In genomic region chr3:69200384-69201068, GRCh38 we compare ENCODE assay signal across 8 cellular contexts.
DNase-seq lines count a peak whose midpoint lies in the region; ATAC-seq and TF ChIP-seq lines count a peak whose summit lies in the region.

No MANE protein-coding gene starts in this region.

- no peaks in the 10 kb centered on the region for H3K27me3 Mint-ChIP-seq in CD4-positive, alpha-beta memory T cell
- peaks cover 4% of the 10 kb centered on the region for H3K27me3 Mint-ChIP-seq in activated naive CD8-positive, alpha-beta T cell treated with anti-CD3 and anti-CD28 coated beads, Interleukin-2, amount 50 U/mL, for 24 hours

- H3K4me3 Mint-ChIP-seq in CD4-positive, alpha-beta memory T cell, result peak overlapping the region; percentile 92 to 97 (median 96)
- peak overlapping the region; percentile 81 for H3K4me3 Mint-ChIP-seq in activated naive CD8-positive, alpha-beta T cell treated with anti-CD3 and anti-CD28 coated beads, Interleukin-2, amount 50 U/mL, for 24 hours

- no peaks in the 10 kb centered on the region for H3K79me2 ChIP-seq in smooth muscle cell (ENCODE audit: low read depth)

- peak overlapping the region; percentile 77 for H2AFZ ChIP-seq in smooth muscle cell (ENCODE audit: low read depth)

- CTCF ChIA-PET in CD4-positive, alpha-beta memory T cell (lab: Charles Lee; ENCODE audit: partially characterized antibody), result interaction anchor here (1.2 to 3.2 kb wide), 7 partner anchors 10 to 106 kb away, joined by 4 to 24 read pairs (median 5); no protein-coding TSS in a partner anchor

- H4K20me1 ChIP-seq in smooth muscle cell (ENCODE audit: low read depth), result no peaks in the 10 kb centered on the region

- H3K4me1 ChIP-seq in CD4-positive, alpha-beta memory T cell (ENCODE audit: insufficient read depth, low read length), result peaks cover 28% of the 10 kb centered on the region
- H3K4me1 ChIP-seq in iPS-15b (ENCODE audit: control insufficient read depth, insufficient read depth, low read length) (peaks cover 7% of the 10 kb centered on the region), smooth muscle cell (ENCODE audit: low read depth) (peaks cover 5% of the 10 kb centered on the region)

- H3K9me3 Mint-ChIP-seq in CD4-positive, alpha-beta memory T cell, result no peaks in the 10 kb centered on the region
- H3K9me3 Mint-ChIP-seq in activated naive CD8-positive, alpha-beta T cell treated with anti-CD3 and anti-CD28 coated beads, Interleukin-2, amount 50 U/mL, for 24 hours, result no peaks in the 10 kb centered on the region

- peak overlapping the region; percentile 78 for H3K4me2 ChIP-seq in smooth muscle cell

- TF ChIP-seq CTCF in smooth muscle cell (IDR thresholded peaks at IDR 0.05; ENCODE audit: borderline replicate concordance, insufficient read depth, poor library complexity, severe bottlenecking), result no peak

- peak; percentile 16 for ATAC-seq in activated naive CD8-positive, alpha-beta T cell treated with anti-CD3 and anti-CD28 coated beads, Interleukin-2, amount 50 U/mL, for 24 hours
- no peak for ATAC-seq in GM21528 (IDR thresholded peaks at IDR 0.05; ENCODE audit: low FRiP score, unreplicated experiment)
- ATAC-seq in HG02763 (IDR thresholded peaks at IDR 0.05; ENCODE audit: unreplicated experiment), result no peak
- ATAC-seq in GM19463 (IDR thresholded peaks at IDR 0.05; ENCODE audit: unreplicated experiment), result no peak

- H3K36me3 Mint-ChIP-seq in CD4-positive, alpha-beta memory T cell, result peaks cover 15 to 35% of the 10 kb centered on the region in 2 donors
- peaks cover 16% of the 10 kb centered on the region for H3K36me3 Mint-ChIP-seq in activated naive CD8-positive, alpha-beta T cell treated with anti-CD3 and anti-CD28 coated beads, Interleukin-2, amount 50 U/mL, for 24 hours (ENCODE audit: low read depth)

- no peaks in the 10 kb centered on the region for H3F3A ChIP-seq in smooth muscle cell (ENCODE audit: low read depth)

- peak; percentile 20 to 47 (median 27) for DNase-seq in CD4-positive, alpha-beta memory T cell
- peak; percentile 24 for DNase-seq in NCI-H345 treated with DMSO at 0.1 percent for 48 hours (lab: John Stamatoyannopoulos, UW; ENCODE audit: unreplicated experiment)
- DNase-seq in activated naive CD8-positive, alpha-beta T cell treated with anti-CD3 and anti-CD28 coated beads, Interleukin-2, amount 50 U/mL, for 24 hours, result peak; percentile 45
- DNase-seq in smooth muscle cell (lab: John Stamatoyannopoulos, UW; ENCODE audit: unreplicated experiment), result no peak

- WGBS in smooth muscle cell (ENCODE audit: low lambda C conversion rate), result 38% methylated on average over 10 of the region's 10 CpGs

- intact Hi-C loops in CD4-positive, alpha-beta memory T cell (cut with micrococcal nuclease), result no loop called here

- peaks cover 29 to 64% (median 43%) of the 10 kb centered on the region in 4 donors for H3K4me1 Mint-ChIP-seq in CD4-positive, alpha-beta memory T cell
- H3K4me1 Mint-ChIP-seq in activated naive CD8-positive, alpha-beta T cell treated with anti-CD3 and anti-CD28 coated beads, Interleukin-2, amount 50 U/mL, for 24 hours, result peaks cover 74% of the 10 kb centered on the region

- H3K9ac ChIP-seq in iPS-15b (ENCODE audit: low read depth, low read length) (no peak overlapping the region), smooth muscle cell (ENCODE audit: low read depth) (peak overlapping the region; percentile 75)

- POLR2A ChIA-PET in CD4-positive, alpha-beta memory T cell (lab: Charles Lee; ENCODE audit: partially characterized antibody), result interaction anchor here (0.9 to 4.1 kb wide), 11 partner anchors 10 to 187 kb away, joined by 3 to 39 read pairs (median 4); partner anchors contain the start of genes ARL6IP5 and EOGT

- H3K27me3 ChIP-seq in CD4-positive, alpha-beta memory T cell (ENCODE audit: insufficient read depth, low read length), result no peaks in the 10 kb centered on the region
- no peaks in the 10 kb centered on the region for H3K27me3 ChIP-seq in iPS-15b (ENCODE audit: control insufficient read depth, insufficient read depth, low read length)
- H3K27me3 ChIP-seq in smooth muscle cell (ENCODE audit: low read depth), result no peaks in the 10 kb centered on the region

- H3K4me3 ChIP-seq in CD4-positive, alpha-beta memory T cell (ENCODE audit: low read length in 2 of 2), result peak overlapping the region; percentile 82 to 94
- H3K4me3 ChIP-seq in iPS-15b (ENCODE audit: low read depth, low read length) (peak overlapping the region; percentile 10), smooth muscle cell (peak overlapping the region; percentile 48)

- peaks cover 8% of the 10 kb centered on the region for H3K36me3 ChIP-seq in CD4-positive, alpha-beta memory T cell (ENCODE audit: insufficient read depth, low read length)
- H3K36me3 ChIP-seq in iPS-15b (ENCODE audit: control insufficient read depth, insufficient read depth, low read length) (no peaks in the 10 kb centered on the region), smooth muscle cell (ENCODE audit: low read depth) (no peaks in the 10 kb centered on the region)

- peak overlapping the region; percentile 79 for H3K27ac ChIP-seq in CD4-positive, alpha-beta memory T cell (ENCODE audit: low read depth, low read length)
- peak overlapping the region; percentile 87 for H3K27ac ChIP-seq in smooth muscle cell (ENCODE audit: low read depth)

- H3K27ac Mint-ChIP-seq in CD4-positive, alpha-beta memory T cell, result peak overlapping the region; percentile 94 to 98 (median 97)
- peak overlapping the region; percentile 95 for H3K27ac Mint-ChIP-seq in activated naive CD8-positive, alpha-beta T cell treated with anti-CD3 and anti-CD28 coated beads, Interleukin-2, amount 50 U/mL, for 24 hours

- no peaks in the 10 kb centered on the region for H3K9me3 ChIP-seq in CD4-positive, alpha-beta memory T cell (ENCODE audit: control insufficient read depth in 1 of 2, low read length in 2 of 2)
- H3K9me3 ChIP-seq in iPS-15b (ENCODE audit: control insufficient read depth, insufficient read depth, low read length) (no peaks in the 10 kb centered on the region), smooth muscle cell (replicated peaks; ENCODE audit: low read depth) (no peaks in the 10 kb centered on the region)

Comparison
In these comparisons a context has a peak if more than half of its experiments do, and no peak if none do; other contexts are left out.
1. H3K4me3 ChIP-seq: peak in every context shown above with its lines; median percentile 88 in CD4-positive, alpha-beta memory T cell; 48 in smooth muscle cell; 10 in iPS-15b.